Comparison of ENCODE assay signal across 20 cellular contexts in the genomic region with DNA sequence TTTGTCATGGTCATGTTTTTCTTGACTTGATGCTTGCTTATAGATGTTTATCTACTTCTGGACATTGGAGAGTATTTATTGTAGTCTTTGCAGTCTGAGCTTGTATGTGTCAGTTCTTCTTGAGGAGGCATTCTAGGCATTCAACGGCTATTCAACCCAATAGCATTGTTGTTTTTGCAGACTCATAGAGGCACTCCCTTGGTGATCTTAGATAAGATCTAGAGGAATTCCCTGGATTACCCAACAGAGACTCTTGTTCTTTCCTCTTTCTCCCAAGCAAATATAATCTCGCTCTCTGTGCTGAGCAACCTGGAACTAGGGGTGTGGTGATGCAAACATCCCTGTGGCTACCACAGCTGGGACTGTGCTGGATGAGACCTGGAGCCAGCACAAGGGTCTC. TPM values are rescaled to one million over a fixed set of nuclear protein-coding genes. Genes with fewer than 3 reads are reported as not detected.
DNase-seq lines count a peak whose midpoint lies in the region; ATAC-seq and TF ChIP-seq lines count a peak whose summit lies in the region.
"Had no signal": no experiment of that assay in that cellular context is flagged by ENCODE, and none has a peak within 500 bp of the region (broad histone marks: within the 10 kb centered on the region; RNA-seq: fewer than 3 reads in every experiment).

No MANE protein-coding gene starts in this region.

- no peak for TF ChIP-seq CTCF in MCF 10A (IDR thresholded peaks at IDR 0.05; ENCODE audit: unreplicated experiment)
- TF ChIP-seq CTCF in breast epithelium (IDR thresholded peaks at IDR 0.05): no peak
- no peak for TF ChIP-seq CTCF in cardiac fibroblast (IDR thresholded peaks at IDR 0.05; ENCODE audit: low read depth, low read length)
- no peak for TF ChIP-seq CTCF in OCI-LY7 (conservative IDR thresholded peaks at IDR 0.05; ENCODE audit: low read length)
- no peak for TF ChIP-seq CTCF in GM13977 (IDR thresholded peaks at IDR 0.05; ENCODE audit: extremely low read depth, insufficient read depth, missing control alignments)

- no peaks in the 10 kb centered on the region for H3K36me3 ChIP-seq in breast epithelium
- no peaks in the 10 kb centered on the region for H3K36me3 ChIP-seq in OCI-LY7 (ENCODE audit: insufficient read depth, low read length)
- H3K36me3 ChIP-seq: Peyer's patch had no signal

- no peaks in the 10 kb centered on the region for H3K9me3 Mint-ChIP-seq in MCF 10A (ENCODE audit: unreplicated experiment)
- H3K9me3 Mint-ChIP-seq: H9 had no signal

- BruUV-seq in MCF 10A (replicated peaks; lab: Mats Ljungman, UMichigan): no TSS peak
- no TSS peak for BruUV-seq in OCI-LY7 (replicated peaks; lab: Mats Ljungman, UMichigan)

- H3K4me1 ChIP-seq in breast epithelium: no peaks in the 10 kb centered on the region
- no peaks in the 10 kb centered on the region for H3K4me1 ChIP-seq in OCI-LY7 (ENCODE audit: insufficient read depth, low read length, poor library complexity, severe bottlenecking)
- H3K4me1 ChIP-seq: Peyer's patch had no signal

- H3K4me1 Mint-ChIP-seq in MCF 10A (ENCODE audit: insufficient read depth, unreplicated experiment): peaks cover 21% of the 10 kb centered on the region
- H3K4me1 Mint-ChIP-seq: H9 had no signal

- H4K20me1 ChIP-seq in OCI-LY7 (ENCODE audit: insufficient read depth, low read length): no peaks in the 10 kb centered on the region

- no peaks in the 10 kb centered on the region for H3K36me3 Mint-ChIP-seq in MCF 10A (ENCODE audit: insufficient read depth, unreplicated experiment)

- H3K4me3 Mint-ChIP-seq in MCF 10A (ENCODE audit: unreplicated experiment): no peak overlapping the region
- H3K4me3 Mint-ChIP-seq: H9 had no signal

- POLR2A ChIA-PET in MCF 10A (lab: Yijun Ruan, JAX) (interaction anchor here (0.6 kb wide), 2 partner anchors 320 to 1569 kb away, joined by 3 read pairs; no protein-coding TSS in a partner anchor), OCI-LY7 (lab: Charles Lee) (no interaction called here)

- H3K27me3 Mint-ChIP-seq in MCF 10A (ENCODE audit: insufficient read depth, unreplicated experiment): no peaks in the 10 kb centered on the region

- H3K4me3 ChIP-seq in breast epithelium (no peak overlapping the region), cardiac fibroblast (replicated peaks in 1 of 2; ENCODE audit: low read depth in 2 of 2, low read length in 2 of 2) (no peak overlapping the region), OCI-LY7 (ENCODE audit: low read depth, low read length, poor library complexity, severe bottlenecking) (no peak overlapping the region)
- H3K4me3 ChIP-seq: Peyer's patch had no signal

- H3K79me2 ChIP-seq in OCI-LY7 (ENCODE audit: insufficient read depth, low read depth, low read length): no peaks in the 10 kb centered on the region

- CTCF ChIA-PET in MCF 10A (lab: Yijun Ruan, JAX): interaction anchor here (1.4 kb wide), 1 partner anchor 35 kb away, joined by 4 read pairs; no protein-coding TSS in a partner anchor
- CTCF ChIA-PET in OCI-LY7 (lab: Charles Lee; ENCODE audit: unreplicated experiment): no interaction called here

- no peaks in the 10 kb centered on the region for H3K27me3 ChIP-seq in breast epithelium
- H3K27me3 ChIP-seq: Peyer's patch had no signal

- peak overlapping the region; percentile 13 for H3K27ac Mint-ChIP-seq in MCF 10A (ENCODE audit: low read depth, unreplicated experiment)
- H3K27ac Mint-ChIP-seq: H9 had no signal

- H3K27ac ChIP-seq in breast epithelium: no peak overlapping the region
- H3K27ac ChIP-seq in OCI-LY7 (ENCODE audit: low read depth, low read length, poor library complexity, severe bottlenecking): no peak overlapping the region
- H3K27ac ChIP-seq: 22Rv1, Peyer's patch had no signal

- H2AFZ ChIP-seq in OCI-LY7 (ENCODE audit: low read length): no peak overlapping the region

- H3K9me2 ChIP-seq in OCI-LY7 (ENCODE audit: insufficient read depth, low read length): no peaks in the 10 kb centered on the region

- in situ Hi-C loops in GM13977 (cut with MboI; ENCODE audit: low pct_unique_long_range_greater_than_20kb, low sequenced_read_pairs, unreplicated experiment): no loop called here

- no peak for ATAC-seq in GM21360 (IDR thresholded peaks at IDR 0.05; ENCODE audit: unreplicated experiment)
- ATAC-seq: Right ventricle myocardium inferior had no signal

- DNase-seq in MCF 10A (ENCODE audit: unreplicated experiment): peak; percentile 46
- DNase-seq in breast epithelium (ENCODE audit: low spot score in 2 of 2): no peak
- DNase-seq in cardiac fibroblast (ENCODE audit: low read depth in 2 of 2): peak; percentile 15 to 65
- peak; percentile 10 for DNase-seq in kidney glomerular epithelial cell (lab: John Stamatoyannopoulos, UW)
- no peak for DNase-seq in iPS-NIHi7 (ENCODE audit: extremely low spot score)
- DNase-seq in OCI-LY7 (ENCODE audit: low spot score): no peak
- no peak for DNase-seq in GM13977 (ENCODE audit: low spot score)
- DNase-seq: DMS 273 treated with DMSO at 0.1 percent for 48 hours, DND-41, H9, KG1, NCI-H1417, NCI-H187, NCI-H2107, NCI-H2227 treated with DMSO at 0.1 percent for 48 hours, NCI-H524 treated with DMSO at 0.1 percent for 48 hours, Peyer's patch had no signal

- intact Hi-C loops in MCF 10A (cut with micrococcal nuclease): no loop called here
- intact Hi-C loops in breast epithelium (cut with DNase I; ENCODE audit: low total_unique reads): no loop called here
- intact Hi-C loops in OCI-LY7 (cut with micrococcal nuclease; ENCODE audit: unreplicated experiment): no loop called here

- H3K9me3 ChIP-seq in breast epithelium: no peaks in the 10 kb centered on the region
- no peaks in the 10 kb centered on the region for H3K9me3 ChIP-seq in OCI-LY7 (ENCODE audit: low read length)
- H3K9me3 ChIP-seq: Peyer's patch had no signal

- no peak for TF ChIP-seq POLR2A in breast epithelium (IDR thresholded peaks at IDR 0.05)

- no peak overlapping the region for H3K4me2 ChIP-seq in OCI-LY7 (ENCODE audit: low read length)

RNA-seq across cellular contexts. Expression of gene SYT4, which starts 40.4 kb away (rescaled TPM):
- total RNA-seq in MCF 10A (2022) (not detected in 2 replicates), breast epithelium (1 to 10 TPM in 1 of 3 donors, not detected in 2; 2.9 TPM), OCI-LY7 (2022) (not detected in 2 replicates)
- not detected in 2 replicates for total RNA-seq in OCI-LY7 (2014; rRNA removed; shearing (Covaris generic))

Comparison
In these comparisons a context has a peak if more than half of its experiments do, and no peak if none do; other contexts are left out.
1. DNase-seq: peak in MCF 10A (single experiment), cardiac fibroblast (2 of 2) and kidney glomerular epithelial cell (single experiment); none in breast epithelium (0 of 2), iPS-NIHi7 (single experiment), OCI-LY7 (single experiment) and GM13977 (single experiment).